In the genomic region with DNA sequence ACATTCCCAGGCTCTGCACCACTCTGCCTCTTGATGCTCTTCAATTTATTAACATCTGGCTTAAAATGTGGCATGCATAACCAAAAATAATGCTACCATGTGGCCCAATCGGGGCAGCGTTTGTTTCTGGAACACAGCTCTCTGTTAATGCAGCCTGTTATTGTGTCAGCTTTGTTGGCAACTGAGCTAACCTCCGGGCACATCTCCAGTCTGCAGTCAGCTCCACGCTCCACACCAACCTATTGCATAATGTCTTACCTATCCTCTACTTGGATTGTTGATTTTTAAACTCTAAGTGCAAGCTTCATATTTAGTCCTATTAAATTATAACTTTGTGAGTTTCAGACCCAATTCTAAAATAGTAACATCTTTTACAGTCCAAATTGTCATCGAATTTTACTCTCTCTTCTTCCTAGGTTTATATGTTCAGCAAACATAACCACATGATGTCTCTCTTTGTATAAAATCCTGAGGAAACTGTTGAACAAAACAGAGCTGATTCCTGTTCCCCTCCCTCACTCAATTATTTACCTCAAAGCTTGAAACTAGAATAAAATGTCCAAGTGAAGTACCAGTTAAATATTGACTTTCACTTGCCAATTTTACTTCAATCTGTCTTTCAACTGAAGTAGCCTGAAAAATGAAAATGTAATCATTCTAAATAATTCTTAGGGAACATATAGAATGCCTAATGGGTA, we compare ENCODE assay signal across 9 cellular contexts.
DNase-seq lines count a peak whose midpoint lies in the region; ATAC-seq, FAIRE-seq and TF ChIP-seq lines count a peak whose summit lies in the region.
"Had no signal": no experiment of that assay in that cellular context is flagged by ENCODE, and none has a peak within 500 bp of the region (broad histone marks: within the 10 kb centered on the region; RNA-seq: fewer than 3 reads in every experiment).

No MANE protein-coding gene starts in this region.

- DNase-seq in NCI-H226 (peak; percentile 69), fibroblast of mammary gland (ENCODE audit: low read depth) (peak; percentile 91), pancreas (peak; percentile 60 to 79 (median 74)), cortex of kidney (lab: John Stamatoyannopoulos, UW) (no peak), dedifferentiated amniotic fluid mesenchymal stem cell (ENCODE audit: extremely low spot score) (no peak)
- DNase-seq: MV-4-11 had no signal

- 7 to 8% methylated on average over 5 of the region's 5 CpGs for WGBS in pancreas, 2 donors

- H3K27me3 ChIP-seq in DOHH2 (ENCODE audit: control insufficient read depth, low read length) = no peaks in the 10 kb centered on the region
- H3K27me3 ChIP-seq in pancreas = no peaks in the 10 kb centered on the region

- no peaks in the 10 kb centered on the region for H3K9me2 ChIP-seq in DOHH2 (replicated peaks; ENCODE audit: control insufficient read depth, low read length)

- H3K4me2 ChIP-seq in DOHH2 (ENCODE audit: low read length) = peak overlapping the region; percentile 19

- intact Hi-C loops in pancreas (cut with DNase I) = no loop called here

- ATAC-seq in pancreas (peak; percentile 97 to 100 (median 100)), GM21515 (IDR thresholded peaks at IDR 0.05; ENCODE audit: unreplicated experiment) (no peak), HG03520 (IDR thresholded peaks at IDR 0.05; ENCODE audit: unreplicated experiment) (no peak)

- H3K9me3 ChIP-seq in DOHH2 (ENCODE audit: control insufficient read depth, insufficient read depth, low read length) = no peaks in the 10 kb centered on the region
- no peaks in the 10 kb centered on the region for H3K9me3 ChIP-seq in pancreas

- TF ChIP-seq CTCF in DOHH2 (IDR thresholded peaks at IDR 0.05; ENCODE audit: low read depth, low read length, poor library complexity, severe bottlenecking) = no peak
- no peak for TF ChIP-seq CTCF in fibroblast of mammary gland (conservative IDR thresholded peaks at IDR 0.05; ENCODE audit: control insufficient read depth, insufficient read depth, low read depth, low read length)
- no peak for TF ChIP-seq CTCF in pancreas (IDR thresholded peaks at IDR 0.05)

- H3K4me3 ChIP-seq in DOHH2 (ENCODE audit: low read length) = no peak overlapping the region
- H3K4me3 ChIP-seq in fibroblast of mammary gland (ENCODE audit: control insufficient read depth, low read depth, low read length) = no peak overlapping the region
- no peak overlapping the region for H3K4me3 ChIP-seq in pancreas

- no peaks in the 10 kb centered on the region for H3K36me3 ChIP-seq in DOHH2 (ENCODE audit: control insufficient read depth, low read length)
- no peaks in the 10 kb centered on the region for H3K36me3 ChIP-seq in pancreas

- H3K79me2 ChIP-seq in DOHH2 (ENCODE audit: control insufficient read depth, low read length) = no peaks in the 10 kb centered on the region

- peak; percentile 23 for FAIRE-seq in pancreas (lab: Jason Lieb, UNC)

- H4K20me1 ChIP-seq in DOHH2 (ENCODE audit: control insufficient read depth, insufficient read depth, low read depth, low read length) = no peaks in the 10 kb centered on the region

- H3K4me1 ChIP-seq in DOHH2 (ENCODE audit: control insufficient read depth, low read length) (peaks cover 12% of the 10 kb centered on the region), pancreas (peaks cover 6 to 11% (median 9%) of the 10 kb centered on the region in 3 donors)

- no peak overlapping the region for H3K27ac ChIP-seq in DOHH2 (ENCODE audit: low read depth, low read length)
- H3K27ac ChIP-seq in pancreas = peak overlapping the region in 3 of 4 donors; percentile 4 to 32 (median 13)

- no peaks in the 10 kb centered on the region for H3F3A ChIP-seq in DOHH2 (ENCODE audit: control insufficient read depth, insufficient read depth)

Comparison
In these comparisons a context has a peak if more than half of its experiments do, and no peak if none do; other contexts are left out.
1. DNase-seq: peak in NCI-H226 (single experiment), fibroblast of mammary gland (single experiment) and pancreas (6 of 6); none in cortex of kidney (single experiment) and dedifferentiated amniotic fluid mesenchymal stem cell (single experiment).
2. ATAC-seq: peak in pancreas (4 of 4); none in GM21515 (single experiment) and HG03520 (single experiment).